8 cellular contexts compared by ENCODE assay signal in genomic region chr19:2059422-2060201, GRCh38. TPM values are rescaled to one million over a fixed set of nuclear protein-coding genes. Genes with fewer than 3 reads are reported as not detected.
DNase-seq lines count a peak whose midpoint lies in the region; ATAC-seq and TF ChIP-seq lines count a peak whose summit lies in the region.

No MANE protein-coding gene starts in this region.

- no peaks in the 10 kb centered on the region for H3K9me3 ChIP-seq in spleen

- H3K4me3 ChIP-seq in spleen, result peak overlapping the region in 6 of 8 donors; percentile 39 to 79 (median 64)

- no peaks in the 10 kb centered on the region for H3K36me3 ChIP-seq in spleen

- 56 to 78% (median 72%) methylated on average over 15 to 24 of the region's 24 CpGs for WGBS in spleen, 5 donors

- no peak for ATAC-seq in HG02840 (IDR thresholded peaks at IDR 0.05; ENCODE audit: low FRiP score, unreplicated experiment)
- no peak for ATAC-seq in GM19395 (IDR thresholded peaks at IDR 0.05; ENCODE audit: unreplicated experiment)

- DNase-seq in EL (peak; percentile 78), NCI-H2196 treated with DMSO at 0.1 percent for 48 hours (lab: John Stamatoyannopoulos, UW; ENCODE audit: unreplicated experiment) (peak; percentile 94), astrocyte of the hippocampus (ENCODE audit: low read depth, low spot score) (peak; percentile 82), iris pigment epithelial cell (ENCODE audit: low read depth) (peak; percentile 60), spleen (peak; percentile 85), GM19240 (ENCODE audit: insufficient read length, low spot score) (no peak)

- H3K27ac ChIP-seq in spleen, result peak overlapping the region; percentile 98 to 100 (median 98)

- H3K27me3 ChIP-seq in spleen (replicated peaks in 1 of 7), result no peaks in the 10 kb centered on the region

- H3K4me1 ChIP-seq in spleen, result peaks cover 62 to 96% (median 82%) of the 10 kb centered on the region in 6 donors

- intact Hi-C loops in spleen (cut with DNase I; ENCODE audit: low total_unique reads), result no loop called here

- no peak for TF ChIP-seq POLR2A in spleen (IDR thresholded peaks at IDR 0.05)

- no peak for TF ChIP-seq CTCF in spleen (IDR thresholded peaks at IDR 0.05 in 8 of 11, conservative IDR thresholded peaks at IDR 0.05 in 3 of 11)

RNA-seq across cellular contexts. Expression of gene MKNK2, which starts 8.6 kb away (rescaled TPM):
- 100 to 1,000 TPM; 212 to 389 (median 265) TPM for total RNA-seq in spleen
- 100 to 1,000 TPM in 1 of 3 donors, 10 to 100 TPM in 2; 88.2 to 154 (median 90.0) TPM for polyA plus RNA-seq in spleen

RNA-seq across cellular contexts. Expression of gene MOB3A, which starts 36.5 kb away (rescaled TPM):
- 100 to 1,000 TPM in 5 of 7 donors, 10 to 100 TPM in 2; 80.8 to 161 (median 124) TPM for total RNA-seq in spleen
- polyA plus RNA-seq in spleen, result 10 to 100 TPM; 24.2 to 48.7 (median 37.6) TPM

RNA-seq across cellular contexts. Expression of gene IZUMO4, which starts 37.1 kb away (rescaled TPM):
- 1 to 10 TPM; 1.9 to 5.8 (median 3.7) TPM for total RNA-seq in spleen
- polyA plus RNA-seq in spleen, result 10 to 100 TPM; 13.6 to 25.9 (median 16.7) TPM

RNA-seq across cellular contexts. Expression of gene BTBD2, which starts 44.1 kb away (rescaled TPM):
- total RNA-seq in spleen, result 10 to 100 TPM; 47.6 to 77.1 (median 65.5) TPM
- polyA plus RNA-seq in spleen, result 10 to 100 TPM; 29.1 to 53.0 (median 31.2) TPM
